ENCODE assay signal across 21 cellular contexts in genomic region chr11:20962581-20962980, GRCh38.
A peak's percentile ranks its signal among the peaks of the same experiment; 100 is the strongest.
DNase-seq lines count a peak whose midpoint lies in the region; ATAC-seq and TF ChIP-seq lines count a peak whose summit lies in the region.
"Had no signal": no experiment of that assay in that cellular context is flagged by ENCODE, and none has a peak within 500 bp of the region (broad histone marks: within the 10 kb centered on the region; RNA-seq: fewer than 3 reads in every experiment).

No MANE protein-coding gene starts in this region.

- CTCF ChIA-PET in MCF 10A (lab: Yijun Ruan, JAX) = no interaction called here

- H3K36me3 ChIP-seq in breast epithelium (no peaks in the 10 kb centered on the region), ascending aorta (no peaks in the 10 kb centered on the region), BE2C (no peaks in the 10 kb centered on the region)
- H3K36me3 ChIP-seq: SJSA1 had no signal

- no TSS peak for BruUV-seq in MCF 10A (replicated peaks; lab: Mats Ljungman, UMichigan)

- H3K27me3 ChIP-seq in breast epithelium (no peaks in the 10 kb centered on the region), ascending aorta (no peaks in the 10 kb centered on the region), BE2C (no peaks in the 10 kb centered on the region)
- H3K27me3 ChIP-seq: SJSA1 had no signal

- TF ChIP-seq CTCF in MCF 10A (IDR thresholded peaks at IDR 0.05; ENCODE audit: unreplicated experiment) (no peak), breast epithelium (IDR thresholded peaks at IDR 0.05) (no peak), ascending aorta (IDR thresholded peaks at IDR 0.05) (no peak), BE2C (IDR thresholded peaks at IDR 0.05; ENCODE audit: low read depth, low read length) (no peak)

- H3K4me3 ChIP-seq in breast epithelium = no peak overlapping the region
- H3K4me3 ChIP-seq in ascending aorta = no peak overlapping the region
- no peak overlapping the region for H3K4me3 ChIP-seq in BE2C (ENCODE audit: low read depth, low read length)
- H3K4me3 ChIP-seq: PC-9, SJSA1 had no signal

- POLR2A ChIA-PET in MCF 10A (lab: Yijun Ruan, JAX) = no interaction called here

- intact Hi-C loops in MCF 10A (cut with micrococcal nuclease) (no loop called here), breast epithelium (cut with DNase I; ENCODE audit: low total_unique reads) (no loop called here), ascending aorta (cut with DNase I) (no loop called here)

- ATAC-seq in esophagus mucosa (peak; percentile 65), HG03521 (IDR thresholded peaks at IDR 0.05; ENCODE audit: unreplicated experiment) (no peak), HG03135 (IDR thresholded peaks at IDR 0.05; ENCODE audit: unreplicated experiment) (no peak), GM21526 (IDR thresholded peaks at IDR 0.05; ENCODE audit: low FRiP score, unreplicated experiment) (no peak)
- ATAC-seq: HepG2 had no signal

- DNase-seq in MCF 10A (ENCODE audit: unreplicated experiment) = peak; percentile 1
- DNase-seq in breast epithelium (ENCODE audit: low spot score in 2 of 2) = no peak
- DNase-seq in ascending aorta (ENCODE audit: low spot score in 2 of 2) = peak; percentile 24 to 63
- no peak for DNase-seq in BE2C
- DNase-seq: 8988T, ACHN, Calu3, DND-41, Kasumi-1, MM.1S, NCI-H2029, NCI-H526 treated with DMSO at 0.1 percent for 48 hours, PC-9, Right ventricle myocardium superior, RPMI8226 had no signal

- no peaks in the 10 kb centered on the region for H3K4me1 Mint-ChIP-seq in MCF 10A (ENCODE audit: insufficient read depth, unreplicated experiment)

- H3K4me3 Mint-ChIP-seq in MCF 10A (ENCODE audit: unreplicated experiment) = no peak overlapping the region

- no peak overlapping the region for H3K27ac Mint-ChIP-seq in MCF 10A (ENCODE audit: low read depth, unreplicated experiment)

- peaks cover 24% of the 10 kb centered on the region for H3K9me3 Mint-ChIP-seq in MCF 10A (ENCODE audit: unreplicated experiment)

- no peaks in the 10 kb centered on the region for H3K9me3 ChIP-seq in breast epithelium
- H3K9me3 ChIP-seq in ascending aorta = no peaks in the 10 kb centered on the region
- no peaks in the 10 kb centered on the region for H3K9me3 ChIP-seq in BE2C

- H3K27me3 Mint-ChIP-seq in MCF 10A (ENCODE audit: insufficient read depth, unreplicated experiment) = no peaks in the 10 kb centered on the region

- no peaks in the 10 kb centered on the region for H3K4me1 ChIP-seq in breast epithelium
- peaks cover 0 to 2% of the 10 kb centered on the region in 2 donors for H3K4me1 ChIP-seq in ascending aorta
- no peaks in the 10 kb centered on the region for H3K4me1 ChIP-seq in BE2C
- H3K4me1 ChIP-seq: SJSA1 had no signal

- H3K27ac ChIP-seq in breast epithelium (no peak overlapping the region), ascending aorta (peak overlapping the region in 1 of 2 donors; percentile 69)
- H3K27ac ChIP-seq: PC-9, SJSA1 had no signal

- no peak for TF ChIP-seq POLR2A in breast epithelium (IDR thresholded peaks at IDR 0.05)

- H3K36me3 Mint-ChIP-seq in MCF 10A (ENCODE audit: insufficient read depth, unreplicated experiment) = no peaks in the 10 kb centered on the region

Comparison
In these comparisons a context has a peak if more than half of its experiments do, and no peak if none do; other contexts are left out.
1. DNase-seq: peak in MCF 10A (single experiment) and ascending aorta (2 of 2); none in breast epithelium (0 of 2) and BE2C (single experiment).